In the genomic region with DNA sequence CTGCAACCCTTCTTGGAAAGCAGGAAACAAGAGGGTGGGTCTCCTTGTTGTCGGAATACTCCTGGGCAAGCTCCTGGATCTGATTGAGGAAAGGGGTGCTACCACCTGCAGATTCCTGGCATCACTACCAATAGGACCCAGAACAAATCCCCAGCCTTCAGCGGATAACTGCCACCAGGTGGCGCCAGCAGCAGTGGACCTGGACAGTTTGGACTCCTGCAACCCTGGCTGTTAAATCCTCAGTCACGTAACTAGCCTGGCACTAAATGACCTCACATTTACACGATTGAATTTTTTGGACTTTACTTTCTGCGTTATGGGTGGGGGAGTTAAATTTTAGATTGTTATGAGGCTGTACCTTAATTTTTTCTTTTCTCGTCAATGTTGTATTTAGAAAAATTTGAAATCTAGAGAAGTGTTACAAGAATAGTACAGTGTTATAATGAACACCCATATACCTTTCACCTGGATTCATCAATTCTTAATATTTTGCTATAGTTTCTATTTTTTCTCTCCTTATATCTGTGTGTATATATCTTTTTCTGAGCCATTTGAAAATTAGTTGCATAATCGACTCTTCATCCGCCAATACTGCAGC, we compare ENCODE assay signal across 8 cellular contexts.
DNase-seq lines count a peak whose midpoint lies in the region; ATAC-seq, FAIRE-seq and TF ChIP-seq lines count a peak whose summit lies in the region.

No MANE protein-coding gene starts in this region.

- ATAC-seq in A549 = peak; percentile 87 to 96
- ATAC-seq in HG02870 (IDR thresholded peaks at IDR 0.05; ENCODE audit: unreplicated experiment) = peak; percentile 64
- ATAC-seq in HepG2 = peak; percentile 88

- TF ChIP-seq CTCF in A549 (IDR thresholded peaks at IDR 0.05) (peak; percentile 85), GM13976 (IDR thresholded peaks at IDR 0.05; ENCODE audit: borderline replicate concordance, control extremely low read depth, extremely low read depth, insufficient read depth, missing control alignments) (peak; percentile 82), bronchial epithelial cell (IDR thresholded peaks at IDR 0.05; ENCODE audit: insufficient read depth, low read length, severe bottlenecking) (peak; percentile 93), HepG2 (CRISPR knock-in tag; IDR thresholded peaks at IDR 0.05) (peak; percentile 86)

- in situ Hi-C loops in GM13976 (cut with MboI; ENCODE audit: low sequenced_read_pairs, unreplicated experiment) = no loop called here
- in situ Hi-C loops in HepG2 (cut with HindIII; ENCODE audit: extremely low pct_ligation_motif_present, low pct_unique_long_range_greater_than_20kb) = no loop called here

- H3K36me3 Mint-ChIP-seq in T-helper 2 cell treated with Interferon-gamma antibody and Interleukin-4, amounts not matched to agents 5 μg/mL and 100 μg/mL, for 36 hours (ENCODE audit: low read depth) = no peaks in the 10 kb centered on the region

- TF ChIP-seq EP300 in A549 (IDR thresholded peaks at IDR 0.05) (no peak), HepG2 (IDR thresholded peaks at IDR 0.05; ENCODE audit: low read depth in 2 of 2, low read length in 2 of 2) (no peak), HepG2 (CRISPR knock-in tag; IDR thresholded peaks at IDR 0.05; ENCODE audit: borderline replicate concordance) (no peak)

- no peak overlapping the region for H2AFZ ChIP-seq in HepG2 (ENCODE audit: low read length)

- POLR2A ChIA-PET in A549 (lab: Yijun Ruan, JAX) (no interaction called here), HepG2 (lab: Yijun Ruan, JAX) (no interaction called here)

- no peak for TF ChIP-seq POLR2A in A549 (IDR thresholded peaks at IDR 0.05; ENCODE audit: low read length)
- TF ChIP-seq POLR2A in HepG2 (IDR thresholded peaks at IDR 0.05; ENCODE audit: insufficient read depth in 1 of 2, low read depth in 2 of 2, low read length in 2 of 2) = no peak

- H3K4me1 ChIP-seq in A549 (no peaks in the 10 kb centered on the region), HepG2 (ENCODE audit: insufficient read depth, low read length) (peaks cover 11% of the 10 kb centered on the region; the same call in 1 of the 2 replicates)

- H3K27me3 ChIP-seq in bronchial epithelial cell (ENCODE audit: control insufficient read depth, insufficient read depth, low read length) = no peaks in the 10 kb centered on the region
- peaks cover 1 to 4% of the 10 kb centered on the region in 2 experiments; a peak in 3 of 5 replicates for H3K27me3 ChIP-seq in HepG2 (ENCODE audit: control insufficient read depth in 1 of 2, insufficient read depth in 2 of 2, low read length in 2 of 2)

- intact Hi-C loops in HepG2 (cut with micrococcal nuclease; ENCODE audit: unreplicated experiment) = loop anchor here (1.0 to 5.0 kb wide), 2 partner anchors 64 to 97 kb away; partner anchors contain the start of gene GAS2L3

- H3K27me3 Mint-ChIP-seq in T-helper 2 cell treated with Interferon-gamma antibody and Interleukin-4, amounts not matched to agents 5 μg/mL and 100 μg/mL, for 36 hours (ENCODE audit: low read depth) = no peaks in the 10 kb centered on the region

- H3K4me1 Mint-ChIP-seq in T-helper 2 cell treated with Interferon-gamma antibody and Interleukin-4, amounts not matched to agents 5 μg/mL and 100 μg/mL, for 36 hours (ENCODE audit: low read depth) = no peaks in the 10 kb centered on the region

- no peak overlapping the region for H3K4me3 Mint-ChIP-seq in T-helper 2 cell treated with Interferon-gamma antibody and Interleukin-4, amounts not matched to agents 5 μg/mL and 100 μg/mL, for 36 hours

- DNase-seq in A549 (ENCODE audit: low read depth in 1 of 2, low spot score in 1 of 2) (peak; percentile 74 to 79), GM13976 (ENCODE audit: low spot score) (peak; percentile 74), NCI-H1436 (lab: John Stamatoyannopoulos, UW) (peak; percentile 73), bronchial epithelial cell (ENCODE audit: low read depth) (peak; percentile 65), HepG2 (ENCODE audit: low spot score) (peak; percentile 66)
- DNase-seq in T-helper 2 cell treated with Interferon-gamma antibody and Interleukin-4, amounts not matched to agents 5 μg/mL and 100 μg/mL, for 36 hours (ENCODE audit: low spot score) = peak; percentile 38
- peak; percentile 17 for DNase-seq in stimulated activated CD8-positive, alpha-beta memory T cell treated with anti-CD3 and anti-CD28 coated beads, Interleukin-15, amount 100 ng/mL, for 48 hours (ENCODE audit: low read depth in 2 of 2)

- H3K36me3 ChIP-seq in bronchial epithelial cell (ENCODE audit: control insufficient read depth, insufficient read depth, low read length) (no peaks in the 10 kb centered on the region), HepG2 (replicated peaks in 1 of 2; ENCODE audit: control insufficient read depth in 1 of 2, insufficient read depth in 2 of 2, low read length in 2 of 2) (no peaks in the 10 kb centered on the region)

- H3K9me3 ChIP-seq in A549 (no peaks in the 10 kb centered on the region), HepG2 (ENCODE audit: low read length) (no peaks in the 10 kb centered on the region)

- no peak overlapping the region for H3K4me3 ChIP-seq in A549
- no peak overlapping the region for H3K4me3 ChIP-seq in bronchial epithelial cell (ENCODE audit: low read depth, low read length)
- no peak overlapping the region for H3K4me3 ChIP-seq in HepG2 (replicated peaks in 1 of 3; ENCODE audit: insufficient read depth in 1 of 3, low read depth in 2 of 3, low read length in 3 of 3)

- H4K20me1 ChIP-seq in HepG2 (ENCODE audit: insufficient read depth, low read length) = no peaks in the 10 kb centered on the region

- H3K4me2 ChIP-seq in A549 (no peak overlapping the region), HepG2 (ENCODE audit: low read depth, low read length) (no peak overlapping the region)

- TF ChIP-seq RAD21 in A549 (conservative IDR thresholded peaks at IDR 0.05 in 1 of 2, IDR thresholded peaks at IDR 0.05 in 1 of 2) = peak; percentile 53 to 69
- peak; percentile 47; the same call in 1 of the 2 replicates for TF ChIP-seq RAD21 in HepG2 (CRISPR knock-in tag; IDR thresholded peaks at IDR 0.05)

- H3K9me3 Mint-ChIP-seq in T-helper 2 cell treated with Interferon-gamma antibody and Interleukin-4, amounts not matched to agents 5 μg/mL and 100 μg/mL, for 36 hours = no peaks in the 10 kb centered on the region

- CTCF ChIA-PET in A549 (lab: Yijun Ruan, JAX) (interaction anchor here (0.5 to 0.9 kb wide), 3 partner anchors 13 to 339 kb away, joined by 3 read pairs; no protein-coding TSS in a partner anchor), HepG2 (lab: Yijun Ruan, JAX; ENCODE audit: low intra/inter-chr PET ratio, low total read pairs) (interaction anchor here (0.9 to 1.8 kb wide), 3 partner anchors 65 to 321 kb away, joined by 3 to 6 read pairs (median 5); no protein-coding TSS in a partner anchor)

- no peak overlapping the region for H3K27ac Mint-ChIP-seq in T-helper 2 cell treated with Interferon-gamma antibody and Interleukin-4, amounts not matched to agents 5 μg/mL and 100 μg/mL, for 36 hours

- no peak for FAIRE-seq in A549 (lab: Jason Lieb, UNC)
- no peak for FAIRE-seq in bronchial epithelial cell (lab: Jason Lieb, UNC)
- peak; percentile 63 for FAIRE-seq in HepG2 (lab: Jason Lieb, UNC)

- H3K27ac ChIP-seq in A549 (no peak overlapping the region), HepG2 (ENCODE audit: extremely low read length, insufficient read depth, low read length) (no peak overlapping the region)

- BruUV-seq in HepG2 (replicated peaks; lab: Mats Ljungman, UMichigan) = no TSS peak

- H3K79me2 ChIP-seq in HepG2 (ENCODE audit: insufficient read depth, low read length) = no peaks in the 10 kb centered on the region

- no peak overlapping the region for H3K9ac ChIP-seq in HepG2 (ENCODE audit: insufficient read depth, low read depth, low read length)

- WGBS in A549 (ENCODE audit: missing lambda C conversion rate) = 23% methylated on average over 9 of the region's 9 CpGs
- WGBS in HepG2 (ENCODE audit: low lambda C conversion rate) = 33% methylated on average over 7 of the region's 9 CpGs

TF ChIP-seq in A549, 52 proteins besides CTCF, POLR2A, EP300 and RAD21:
- TF ChIP-seq SMC3 (IDR thresholded peaks at IDR 0.05) (peak; percentile 72), HEYL (CRISPR knock-in tag; IDR thresholded peaks at IDR 0.05) (no peak), E2F6 (IDR thresholded peaks at IDR 0.05; ENCODE audit: borderline replicate concordance, low read depth) (no peak), ESRRA (IDR thresholded peaks at IDR 0.05; ENCODE audit: borderline replicate concordance, low read length) (no peak)

TF ChIP-seq in HepG2, 621 proteins besides CTCF, POLR2A, EP300 and RAD21 (continues in another document):
- no peak for TF ChIP-seq ZNF33A (CRISPR knock-in tag; IDR thresholded peaks at IDR 0.05; ENCODE audit: borderline replicate concordance)
- no peak for TF ChIP-seq RBFOX2 (IDR thresholded peaks at IDR 0.05; ENCODE audit: low read depth, low read length)
- no peak for TF ChIP-seq ZNF607 (CRISPR knock-in tag; IDR thresholded peaks at IDR 0.05; ENCODE audit: borderline replicate concordance)
- TF ChIP-seq JUN (CRISPR knock-in tag; IDR thresholded peaks at IDR 0.05) = no peak
- peak; percentile 29; the same call in 1 of the 2 replicates for TF ChIP-seq HOXA3 (CRISPR knock-in tag; IDR thresholded peaks at IDR 0.05)
- TF ChIP-seq RARA (CRISPR knock-in tag; IDR thresholded peaks at IDR 0.05) = 0 out of 2 replicates have a peak, but pooled peaks have one; percentile 9
- no peak for TF ChIP-seq DMTF1 (CRISPR knock-in tag; IDR thresholded peaks at IDR 0.05)
- no peak for TF ChIP-seq HNRNPK (IDR thresholded peaks at IDR 0.05; ENCODE audit: low read depth, low read length, poor library complexity, severe bottlenecking)
- no peak for TF ChIP-seq NFE2L2 (IDR thresholded peaks at IDR 0.05; ENCODE audit: low read length)
- no peak for TF ChIP-seq ZNF569 (CRISPR knock-in tag; IDR thresholded peaks at IDR 0.05; ENCODE audit: borderline replicate concordance)
- TF ChIP-seq ZNF143 (CRISPR knock-in tag; IDR thresholded peaks at IDR 0.05) = no peak
- no peak for TF ChIP-seq ZNF121 (CRISPR knock-in tag; IDR thresholded peaks at IDR 0.05)

Comparison
In these comparisons a context has a peak if more than half of its experiments do, and no peak if none do; other contexts are left out.
1. DNase-seq: peak in every context shown above with its lines; median percentile 76 in A549; 74 in GM13976; 73 in NCI-H1436; 66 in HepG2; 65 in bronchial epithelial cell; 38 in T-helper 2 cell treated with Interferon-gamma antibody and Interleukin-4, amounts not matched to agents 5 μg/mL and 100 μg/mL, for 36 hours; 17 in stimulated activated CD8-positive, alpha-beta memory T cell treated with anti-CD3 and anti-CD28 coated beads, Interleukin-15, amount 100 ng/mL, for 48 hours.
2. Of the 38 proteins assayed by ChIP-seq in both HepG2 and A549: peak only in HepG2: FOSL2; only in A549: none; in both: CTCF, RAD21 and SMC3; in neither: 33; mixed calls (peak in some experiments, not most) for 1.